In the genomic region with DNA sequence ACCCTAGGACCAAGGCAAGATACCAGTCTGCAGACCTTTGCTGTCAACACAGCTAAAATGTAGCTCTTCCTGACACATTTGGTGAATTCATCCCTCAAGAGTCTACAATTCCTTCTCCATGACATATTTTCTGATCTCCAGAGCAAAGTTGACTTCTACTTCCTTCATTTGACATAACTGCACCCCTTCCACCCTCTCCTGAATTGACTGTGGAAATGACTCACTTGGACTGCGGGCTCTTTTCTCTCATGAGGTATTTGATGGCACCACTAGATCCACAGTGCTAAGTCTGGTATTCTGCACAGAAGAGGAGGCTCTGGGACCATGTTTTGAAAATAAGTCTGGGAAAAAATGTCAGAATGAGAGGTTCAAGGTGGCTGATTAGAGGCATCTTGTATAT, we compare ENCODE assay signal across 24 cellular contexts.
A peak's percentile ranks its signal among the peaks of the same experiment; 100 is the strongest.
DNase-seq lines count a peak whose midpoint lies in the region; FAIRE-seq and TF ChIP-seq lines count a peak whose summit lies in the region.
"Had no signal": no experiment of that assay in that cellular context is flagged by ENCODE, and none has a peak within 500 bp of the region (broad histone marks: within the 10 kb centered on the region; RNA-seq: fewer than 3 reads in every experiment).

No MANE protein-coding gene starts in this region.

- no peak overlapping the region for H3K4me3 Mint-ChIP-seq in activated CD4-positive, alpha-beta T cell treated with anti-CD3 and anti-CD28 coated beads, Interleukin-2, amount 10 ng/mL, durations not matched to agents 7 days and 5 days
- H3K4me3 Mint-ChIP-seq: CD4-positive, CD25-positive, alpha-beta regulatory T cell; CD8-positive, alpha-beta memory T cell had no signal

- no peaks in the 10 kb centered on the region for H3K36me3 Mint-ChIP-seq in activated CD4-positive, alpha-beta T cell treated with anti-CD3 and anti-CD28 coated beads, Interleukin-2, amount 10 ng/mL, durations not matched to agents 7 days and 5 days (ENCODE audit: low read depth)
- H3K36me3 Mint-ChIP-seq: CD4-positive, CD25-positive, alpha-beta regulatory T cell; CD8-positive, alpha-beta memory T cell had no signal

- H2AFZ ChIP-seq in endothelial cell of umbilical vein (ENCODE audit: low read depth, low read length), result no peak overlapping the region
- H2AFZ ChIP-seq: GM23248 had no signal

- H3K4me1 ChIP-seq in endothelial cell of umbilical vein (ENCODE audit: control insufficient read depth, extremely low read depth, insufficient read depth, low read length), result no peaks in the 10 kb centered on the region
- H3K4me1 ChIP-seq: BE2C had no signal

- dilution Hi-C loops in endothelial cell of umbilical vein (cut with MboI; ENCODE audit: extremely low pct_ligation_motif_present, low sequenced_read_pairs), result no loop called here

- no peaks in the 10 kb centered on the region for H4K20me1 ChIP-seq in endothelial cell of umbilical vein (replicated peaks; ENCODE audit: control insufficient read depth, extremely low read depth, insufficient read depth, low read length)

- no peak for TF ChIP-seq POLR2A in endothelial cell of umbilical vein (IDR thresholded peaks at IDR 0.05; ENCODE audit: low read depth, low read length)

- H3K4me3 ChIP-seq in endothelial cell of umbilical vein (replicated peaks in 1 of 3; ENCODE audit: insufficient read depth in 1 of 3, low read depth in 1 of 3, low read length in 3 of 3), result no peak overlapping the region
- H3K4me3 ChIP-seq: GM23248 had no signal

- H3K9me3 Mint-ChIP-seq in activated CD4-positive, alpha-beta T cell treated with anti-CD3 and anti-CD28 coated beads, Interleukin-2, amount 10 ng/mL, durations not matched to agents 7 days and 5 days, result no peaks in the 10 kb centered on the region

- CTCF ChIA-PET in endothelial cell of umbilical vein (lab: Charles Lee), result no interaction called here
- CTCF ChIA-PET in activated CD4-positive, alpha-beta T cell treated with anti-CD3 and anti-CD28 coated beads, Interleukin-2, amount 10 ng/mL, durations not matched to agents 7 days and 5 days (lab: Charles Lee), result no interaction called here

- no peaks in the 10 kb centered on the region for H3K9me3 ChIP-seq in endothelial cell of umbilical vein (replicated peaks; ENCODE audit: control insufficient read depth, insufficient read depth, low read length)
- H3K9me3 ChIP-seq: BE2C had no signal

- H3K27ac ChIP-seq in endothelial cell of umbilical vein (ENCODE audit: insufficient read depth, low read depth, low read length), result no peak overlapping the region
- H3K27ac ChIP-seq: GM23248, HL-60 had no signal

- no peaks in the 10 kb centered on the region for H3K79me2 ChIP-seq in endothelial cell of umbilical vein (ENCODE audit: control insufficient read depth, insufficient read depth, low read length)

- H3K36me3 ChIP-seq in endothelial cell of umbilical vein (ENCODE audit: control insufficient read depth in 2 of 2, extremely low read depth in 1 of 2, insufficient read depth in 2 of 2, low read length in 2 of 2), result no peaks in the 10 kb centered on the region
- H3K36me3 ChIP-seq: BE2C had no signal

- intact Hi-C loops in endothelial cell of umbilical vein (cut with micrococcal nuclease), result no loop called here

- TF ChIP-seq CTCF in endothelial cell of umbilical vein (IDR thresholded peaks at IDR 0.05; ENCODE audit: extremely low read depth in 1 of 2, insufficient read depth in 1 of 2, low read depth in 1 of 2, low read length in 2 of 2), result no peak

- POLR2A ChIA-PET in endothelial cell of umbilical vein (lab: Charles Lee), result no interaction called here
- POLR2A ChIA-PET in activated CD4-positive, alpha-beta T cell treated with anti-CD3 and anti-CD28 coated beads, Interleukin-2, amount 10 ng/mL, durations not matched to agents 7 days and 5 days (lab: Charles Lee), result no interaction called here

- BruUV-seq in endothelial cell of umbilical vein (replicated peaks; lab: Mats Ljungman, UMichigan), result no TSS peak

- H3K9ac ChIP-seq in endothelial cell of umbilical vein (replicated peaks; ENCODE audit: extremely low read depth, insufficient read depth, low read length), result no peak overlapping the region
- H3K9ac ChIP-seq: GM23248 had no signal

- no peak overlapping the region for H3K4me2 ChIP-seq in endothelial cell of umbilical vein (ENCODE audit: insufficient read depth, low read length)

- peaks cover 0 to 13% of the 10 kb centered on the region in 2 experiments for H3K27me3 ChIP-seq in endothelial cell of umbilical vein (ENCODE audit: control insufficient read depth in 2 of 2, insufficient read depth in 2 of 2, low read length in 2 of 2)
- H3K27me3 ChIP-seq: BE2C had no signal

- DNase-seq in HT1080 (ENCODE audit: low read depth) (peak; percentile 13), endothelial cell of umbilical vein (ENCODE audit: low read depth, low spot score) (no peak), myocyte (ENCODE audit: low read depth) (peak; percentile 0), hippocampal formation (lab: John Stamatoyannopoulos, UW) (no peak), SIG-M5 (lab: John Stamatoyannopoulos, UW) (no peak)
- no peak for DNase-seq in activated CD4-positive, alpha-beta T cell treated with anti-CD3 and anti-CD28 coated beads, Interleukin-2, amount 10 ng/mL, durations not matched to agents 7 days and 5 days
- DNase-seq: ACHN; BE2C; C1 segment of cervical spinal cord; CD4-positive, CD25-positive, alpha-beta regulatory T cell; CD8-positive, alpha-beta memory T cell; COR-L47; DMS 273 treated with DMSO at 0.1 percent for 48 hours; DMS53; DND-41; GDM1; GM23248; HCEC 1CT; IMR-90 had no signal

- H3K4me1 Mint-ChIP-seq in activated CD4-positive, alpha-beta T cell treated with anti-CD3 and anti-CD28 coated beads, Interleukin-2, amount 10 ng/mL, durations not matched to agents 7 days and 5 days, result no peaks in the 10 kb centered on the region
- H3K4me1 Mint-ChIP-seq: CD4-positive, CD25-positive, alpha-beta regulatory T cell; CD8-positive, alpha-beta memory T cell had no signal

- H3K27me3 Mint-ChIP-seq in activated CD4-positive, alpha-beta T cell treated with anti-CD3 and anti-CD28 coated beads, Interleukin-2, amount 10 ng/mL, durations not matched to agents 7 days and 5 days, result no peaks in the 10 kb centered on the region

- H3K9me1 ChIP-seq in endothelial cell of umbilical vein (replicated peaks; ENCODE audit: control insufficient read depth, extremely low read depth, insufficient read depth, low read length), result no peaks in the 10 kb centered on the region

- no peak for FAIRE-seq in endothelial cell of umbilical vein (lab: Jason Lieb, UNC)
- FAIRE-seq: A204.1, GM12892, GM18507, HTR-8/SVneo had no signal

- no peak overlapping the region for H3K27ac Mint-ChIP-seq in activated CD4-positive, alpha-beta T cell treated with anti-CD3 and anti-CD28 coated beads, Interleukin-2, amount 10 ng/mL, durations not matched to agents 7 days and 5 days
- H3K27ac Mint-ChIP-seq: CD4-positive, CD25-positive, alpha-beta regulatory T cell; CD8-positive, alpha-beta memory T cell had no signal

TF ChIP-seq in endothelial cell of umbilical vein, 7 proteins besides CTCF, POLR2A, EP300 and RAD21:
- TF ChIP-seq MAX (IDR thresholded peaks at IDR 0.05; ENCODE audit: insufficient read depth, insufficient read length), result no peak
- TF ChIP-seq FOS (IDR thresholded peaks at IDR 0.05; ENCODE audit: borderline replicate concordance, insufficient read depth, low read length), result peak; percentile 17
- TF ChIP-seq MYC (IDR thresholded peaks at IDR 0.05; ENCODE audit: low read depth, low read length), result no peak
TF ChIP-seq in endothelial cell of umbilical vein: peak in this region for 1.

Comparison
In these comparisons a context has a peak if more than half of its experiments do, and no peak if none do; other contexts are left out.
1. DNase-seq: peak in HT1080 (single experiment) and myocyte (single experiment); none in endothelial cell of umbilical vein (single experiment), activated CD4-positive, alpha-beta T cell treated with anti-CD3 and anti-CD28 coated beads, Interleukin-2, amount 10 ng/mL, durations not matched to agents 7 days and 5 days (single experiment), hippocampal formation (0 of 2) and SIG-M5 (single experiment).